ENCODE assay signal across 1 cellular context in the genomic region with DNA sequence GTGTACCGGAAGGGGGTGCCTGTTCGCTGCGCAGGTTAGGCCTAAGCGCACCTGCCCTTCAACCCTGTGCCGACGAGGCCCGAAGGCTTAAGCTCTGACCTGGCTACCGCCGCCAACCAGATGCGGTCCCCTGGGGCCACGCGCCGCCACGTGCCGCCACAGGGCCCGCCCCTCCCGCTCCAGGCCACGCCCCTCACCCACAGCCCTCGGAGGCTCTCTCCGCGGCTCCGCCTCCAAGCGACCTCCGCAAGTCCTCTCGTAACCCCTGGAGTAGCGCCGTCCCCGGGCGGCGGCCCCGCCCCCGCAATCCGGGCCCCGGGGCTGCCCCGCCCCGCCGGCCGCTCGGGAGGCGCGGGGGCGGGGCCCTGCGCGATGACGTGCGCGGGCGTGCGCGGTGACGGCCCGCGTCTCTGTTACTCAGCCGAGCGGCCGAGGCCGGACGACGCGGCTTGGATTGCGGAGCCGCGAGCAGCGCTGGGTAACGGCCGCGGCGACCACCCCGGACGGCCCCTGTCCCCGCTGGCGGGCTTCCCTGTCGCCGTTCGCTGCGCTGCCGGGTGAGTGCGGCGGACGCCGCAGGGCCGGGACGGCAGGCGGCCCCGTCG.
TF ChIP-seq lines count a peak whose summit lies in the region.

A gene (plus strand): TSS at position 413 of the 605 bp plus-strand sequence. CDS start 94,984 bp downstream, outside the sequence.

TF ChIP-seq in HepG2, 621 proteins besides CTCF, POLR2A, EP300 and RAD21 (continued from another document and continues in another):
- TF ChIP-seq, protein P1, sequence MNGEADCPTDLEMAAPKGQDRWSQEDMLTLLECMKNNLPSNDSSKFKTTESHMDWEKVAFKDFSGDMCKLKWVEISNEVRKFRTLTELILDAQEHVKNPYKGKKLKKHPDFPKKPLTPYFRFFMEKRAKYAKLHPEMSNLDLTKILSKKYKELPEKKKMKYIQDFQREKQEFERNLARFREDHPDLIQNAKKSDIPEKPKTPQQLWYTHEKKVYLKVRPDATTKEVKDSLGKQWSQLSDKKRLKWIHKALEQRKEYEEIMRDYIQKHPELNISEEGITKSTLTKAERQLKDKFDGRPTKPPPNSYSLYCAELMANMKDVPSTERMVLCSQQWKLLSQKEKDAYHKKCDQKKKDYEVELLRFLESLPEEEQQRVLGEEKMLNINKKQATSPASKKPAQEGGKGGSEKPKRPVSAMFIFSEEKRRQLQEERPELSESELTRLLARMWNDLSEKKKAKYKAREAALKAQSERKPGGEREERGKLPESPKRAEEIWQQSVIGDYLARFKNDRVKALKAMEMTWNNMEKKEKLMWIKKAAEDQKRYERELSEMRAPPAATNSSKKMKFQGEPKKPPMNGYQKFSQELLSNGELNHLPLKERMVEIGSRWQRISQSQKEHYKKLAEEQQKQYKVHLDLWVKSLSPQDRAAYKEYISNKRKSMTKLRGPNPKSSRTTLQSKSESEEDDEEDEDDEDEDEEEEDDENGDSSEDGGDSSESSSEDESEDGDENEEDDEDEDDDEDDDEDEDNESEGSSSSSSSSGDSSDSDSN (CRISPR knock-in tag; IDR thresholded peaks at IDR 0.05): peak; percentile 61
- TF ChIP-seq NFIC (IDR thresholded peaks at IDR 0.05; ENCODE audit: low read length) (no peak), KLF6 (CRISPR knock-in tag; IDR thresholded peaks at IDR 0.05) (peak; percentile 75; the same call in 1 of the 2 replicates), ZNF124 (CRISPR knock-in tag; IDR thresholded peaks at IDR 0.05) (no peak), ZNF333 (CRISPR knock-in tag; IDR thresholded peaks at IDR 0.05; ENCODE audit: borderline replicate concordance) (0 out of 2 replicates have a peak, but pooled peaks have one; percentile 29), YEATS2 (CRISPR knock-in tag; IDR thresholded peaks at IDR 0.05; ENCODE audit: borderline replicate concordance) (0 out of 2 replicates have a peak, but pooled peaks have one; percentile 62), TSC22D2 (CRISPR knock-in tag; IDR thresholded peaks at IDR 0.05; ENCODE audit: borderline replicate concordance) (0 out of 2 replicates have a peak, but pooled peaks have one; percentile 53), PHF5A (CRISPR knock-in tag; IDR thresholded peaks at IDR 0.05; ENCODE audit: low read depth, unreplicated experiment) (no peak), ZIK1 (CRISPR knock-in tag; IDR thresholded peaks at IDR 0.05; ENCODE audit: borderline replicate concordance, low read depth) (peak; percentile 95), CREM (IDR thresholded peaks at IDR 0.05) (no peak), CREM (CRISPR knock-in tag; IDR thresholded peaks at IDR 0.05) (no peak), HNRNPL (IDR thresholded peaks at IDR 0.05; ENCODE audit: low read depth, low read length) (no peak), SUZ12 (IDR thresholded peaks at IDR 0.05; ENCODE audit: low read depth, low read length) (no peak), SMC3 (IDR thresholded peaks at IDR 0.05; ENCODE audit: low read length) (no peak), ZSCAN25 (CRISPR knock-in tag; IDR thresholded peaks at IDR 0.05) (no peak), ZFP90 (CRISPR knock-in tag; IDR thresholded peaks at IDR 0.05; ENCODE audit: borderline replicate concordance) (peak; percentile 65; the same call in 1 of the 2 replicates), ARNT2 (CRISPR knock-in tag; IDR thresholded peaks at IDR 0.05; ENCODE audit: low read depth) (peak; percentile 90), EZH2 (conservative IDR thresholded peaks at IDR 0.05; ENCODE audit: low read depth, low read length) (no peak), ZNF382 (CRISPR knock-in tag; IDR thresholded peaks at IDR 0.05; ENCODE audit: borderline replicate concordance) (no peak), ZNF773 (CRISPR knock-in tag; IDR thresholded peaks at IDR 0.05; ENCODE audit: borderline replicate concordance) (peak; percentile 61; the same call in 1 of the 2 replicates), NFYB (CRISPR knock-in tag; IDR thresholded peaks at IDR 0.05) (peak; percentile 55; the same call in 1 of the 2 replicates), NCOA5 (CRISPR knock-in tag; IDR thresholded peaks at IDR 0.05) (no peak), MYNN (CRISPR knock-in tag; IDR thresholded peaks at IDR 0.05; ENCODE audit: low read depth) (no peak), ZMAT3 (CRISPR knock-in tag; conservative IDR thresholded peaks at IDR 0.05) (peak; percentile 53; the same call in 1 of the 2 replicates)
- TF ChIP-seq, protein P2, sequence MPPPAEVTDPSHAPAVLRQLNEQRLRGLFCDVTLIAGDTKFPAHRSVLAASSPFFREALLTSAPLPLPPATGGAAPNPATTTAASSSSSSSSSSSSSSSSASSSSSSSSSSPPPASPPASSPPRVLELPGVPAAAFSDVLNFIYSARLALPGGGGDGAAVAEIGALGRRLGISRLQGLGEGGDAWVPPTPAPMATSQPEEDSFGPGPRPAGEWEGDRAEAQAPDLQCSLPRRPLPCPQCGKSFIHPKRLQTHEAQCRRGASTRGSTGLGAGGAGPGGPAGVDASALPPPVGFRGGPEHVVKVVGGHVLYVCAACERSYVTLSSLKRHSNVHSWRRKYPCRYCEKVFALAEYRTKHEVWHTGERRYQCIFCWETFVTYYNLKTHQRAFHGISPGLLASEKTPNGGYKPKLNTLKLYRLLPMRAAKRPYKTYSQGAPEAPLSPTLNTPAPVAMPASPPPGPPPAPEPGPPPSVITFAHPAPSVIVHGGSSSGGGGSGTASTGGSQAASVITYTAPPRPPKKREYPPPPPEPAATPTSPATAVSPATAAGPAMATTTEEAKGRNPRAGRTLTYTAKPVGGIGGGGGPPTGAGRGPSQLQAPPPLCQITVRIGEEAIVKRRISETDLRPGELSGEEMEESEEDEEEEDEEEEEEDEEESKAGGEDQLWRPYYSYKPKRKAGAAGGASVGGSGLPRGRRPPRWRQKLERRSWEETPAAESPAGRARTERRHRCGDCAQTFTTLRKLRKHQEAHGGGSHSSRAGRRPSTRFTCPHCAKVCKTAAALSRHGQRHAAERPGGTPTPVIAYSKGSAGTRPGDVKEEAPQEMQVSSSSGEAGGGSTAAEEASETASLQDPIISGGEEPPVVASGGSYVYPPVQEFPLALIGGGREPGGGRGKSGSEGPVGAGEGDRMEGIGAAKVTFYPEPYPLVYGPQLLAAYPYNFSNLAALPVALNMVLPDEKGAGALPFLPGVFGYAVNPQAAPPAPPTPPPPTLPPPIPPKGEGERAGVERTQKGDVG (CRISPR knock-in tag; IDR thresholded peaks at IDR 0.05; ENCODE audit: borderline replicate concordance): peak; percentile 83; the same call in 1 of the 2 replicates
- TF ChIP-seq, protein P3, sequence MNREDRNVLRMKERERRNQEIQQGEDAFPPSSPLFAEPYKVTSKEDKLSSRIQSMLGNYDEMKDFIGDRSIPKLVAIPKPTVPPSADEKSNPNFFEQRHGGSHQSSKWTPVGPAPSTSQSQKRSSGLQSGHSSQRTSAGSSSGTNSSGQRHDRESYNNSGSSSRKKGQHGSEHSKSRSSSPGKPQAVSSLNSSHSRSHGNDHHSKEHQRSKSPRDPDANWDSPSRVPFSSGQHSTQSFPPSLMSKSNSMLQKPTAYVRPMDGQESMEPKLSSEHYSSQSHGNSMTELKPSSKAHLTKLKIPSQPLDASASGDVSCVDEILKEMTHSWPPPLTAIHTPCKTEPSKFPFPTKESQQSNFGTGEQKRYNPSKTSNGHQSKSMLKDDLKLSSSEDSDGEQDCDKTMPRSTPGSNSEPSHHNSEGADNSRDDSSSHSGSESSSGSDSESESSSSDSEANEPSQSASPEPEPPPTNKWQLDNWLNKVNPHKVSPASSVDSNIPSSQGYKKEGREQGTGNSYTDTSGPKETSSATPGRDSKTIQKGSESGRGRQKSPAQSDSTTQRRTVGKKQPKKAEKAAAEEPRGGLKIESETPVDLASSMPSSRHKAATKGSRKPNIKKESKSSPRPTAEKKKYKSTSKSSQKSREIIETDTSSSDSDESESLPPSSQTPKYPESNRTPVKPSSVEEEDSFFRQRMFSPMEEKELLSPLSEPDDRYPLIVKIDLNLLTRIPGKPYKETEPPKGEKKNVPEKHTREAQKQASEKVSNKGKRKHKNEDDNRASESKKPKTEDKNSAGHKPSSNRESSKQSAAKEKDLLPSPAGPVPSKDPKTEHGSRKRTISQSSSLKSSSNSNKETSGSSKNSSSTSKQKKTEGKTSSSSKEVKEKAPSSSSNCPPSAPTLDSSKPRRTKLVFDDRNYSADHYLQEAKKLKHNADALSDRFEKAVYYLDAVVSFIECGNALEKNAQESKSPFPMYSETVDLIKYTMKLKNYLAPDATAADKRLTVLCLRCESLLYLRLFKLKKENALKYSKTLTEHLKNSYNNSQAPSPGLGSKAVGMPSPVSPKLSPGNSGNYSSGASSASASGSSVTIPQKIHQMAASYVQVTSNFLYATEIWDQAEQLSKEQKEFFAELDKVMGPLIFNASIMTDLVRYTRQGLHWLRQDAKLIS (CRISPR knock-in tag; IDR thresholded peaks at IDR 0.05): no peak
- TF ChIP-seq, protein P4, sequence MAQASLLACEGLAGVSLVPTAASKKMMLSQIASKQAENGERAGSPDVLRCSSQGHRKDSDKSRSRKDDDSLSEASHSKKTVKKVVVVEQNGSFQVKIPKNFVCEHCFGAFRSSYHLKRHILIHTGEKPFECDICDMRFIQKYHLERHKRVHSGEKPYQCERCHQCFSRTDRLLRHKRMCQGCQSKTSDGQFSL (CRISPR knock-in tag; IDR thresholded peaks at IDR 0.05): 0 out of 2 replicates have a peak, but pooled peaks have one; percentile 50
- TF ChIP-seq, protein P5, sequence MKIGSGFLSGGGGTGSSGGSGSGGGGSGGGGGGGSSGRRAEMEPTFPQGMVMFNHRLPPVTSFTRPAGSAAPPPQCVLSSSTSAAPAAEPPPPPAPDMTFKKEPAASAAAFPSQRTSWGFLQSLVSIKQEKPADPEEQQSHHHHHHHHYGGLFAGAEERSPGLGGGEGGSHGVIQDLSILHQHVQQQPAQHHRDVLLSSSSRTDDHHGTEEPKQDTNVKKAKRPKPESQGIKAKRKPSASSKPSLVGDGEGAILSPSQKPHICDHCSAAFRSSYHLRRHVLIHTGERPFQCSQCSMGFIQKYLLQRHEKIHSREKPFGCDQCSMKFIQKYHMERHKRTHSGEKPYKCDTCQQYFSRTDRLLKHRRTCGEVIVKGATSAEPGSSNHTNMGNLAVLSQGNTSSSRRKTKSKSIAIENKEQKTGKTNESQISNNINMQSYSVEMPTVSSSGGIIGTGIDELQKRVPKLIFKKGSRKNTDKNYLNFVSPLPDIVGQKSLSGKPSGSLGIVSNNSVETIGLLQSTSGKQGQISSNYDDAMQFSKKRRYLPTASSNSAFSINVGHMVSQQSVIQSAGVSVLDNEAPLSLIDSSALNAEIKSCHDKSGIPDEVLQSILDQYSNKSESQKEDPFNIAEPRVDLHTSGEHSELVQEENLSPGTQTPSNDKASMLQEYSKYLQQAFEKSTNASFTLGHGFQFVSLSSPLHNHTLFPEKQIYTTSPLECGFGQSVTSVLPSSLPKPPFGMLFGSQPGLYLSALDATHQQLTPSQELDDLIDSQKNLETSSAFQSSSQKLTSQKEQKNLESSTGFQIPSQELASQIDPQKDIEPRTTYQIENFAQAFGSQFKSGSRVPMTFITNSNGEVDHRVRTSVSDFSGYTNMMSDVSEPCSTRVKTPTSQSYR (CRISPR knock-in tag; IDR thresholded peaks at IDR 0.05; ENCODE audit: borderline replicate concordance): 0 out of 2 replicates have a peak, but pooled peaks have one; percentile 11
- TF ChIP-seq, protein P6, sequence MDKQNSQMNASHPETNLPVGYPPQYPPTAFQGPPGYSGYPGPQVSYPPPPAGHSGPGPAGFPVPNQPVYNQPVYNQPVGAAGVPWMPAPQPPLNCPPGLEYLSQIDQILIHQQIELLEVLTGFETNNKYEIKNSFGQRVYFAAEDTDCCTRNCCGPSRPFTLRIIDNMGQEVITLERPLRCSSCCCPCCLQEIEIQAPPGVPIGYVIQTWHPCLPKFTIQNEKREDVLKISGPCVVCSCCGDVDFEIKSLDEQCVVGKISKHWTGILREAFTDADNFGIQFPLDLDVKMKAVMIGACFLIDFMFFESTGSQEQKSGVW (CRISPR knock-in tag; IDR thresholded peaks at IDR 0.05; ENCODE audit: borderline replicate concordance): no peak
- TF ChIP-seq, protein P7, sequence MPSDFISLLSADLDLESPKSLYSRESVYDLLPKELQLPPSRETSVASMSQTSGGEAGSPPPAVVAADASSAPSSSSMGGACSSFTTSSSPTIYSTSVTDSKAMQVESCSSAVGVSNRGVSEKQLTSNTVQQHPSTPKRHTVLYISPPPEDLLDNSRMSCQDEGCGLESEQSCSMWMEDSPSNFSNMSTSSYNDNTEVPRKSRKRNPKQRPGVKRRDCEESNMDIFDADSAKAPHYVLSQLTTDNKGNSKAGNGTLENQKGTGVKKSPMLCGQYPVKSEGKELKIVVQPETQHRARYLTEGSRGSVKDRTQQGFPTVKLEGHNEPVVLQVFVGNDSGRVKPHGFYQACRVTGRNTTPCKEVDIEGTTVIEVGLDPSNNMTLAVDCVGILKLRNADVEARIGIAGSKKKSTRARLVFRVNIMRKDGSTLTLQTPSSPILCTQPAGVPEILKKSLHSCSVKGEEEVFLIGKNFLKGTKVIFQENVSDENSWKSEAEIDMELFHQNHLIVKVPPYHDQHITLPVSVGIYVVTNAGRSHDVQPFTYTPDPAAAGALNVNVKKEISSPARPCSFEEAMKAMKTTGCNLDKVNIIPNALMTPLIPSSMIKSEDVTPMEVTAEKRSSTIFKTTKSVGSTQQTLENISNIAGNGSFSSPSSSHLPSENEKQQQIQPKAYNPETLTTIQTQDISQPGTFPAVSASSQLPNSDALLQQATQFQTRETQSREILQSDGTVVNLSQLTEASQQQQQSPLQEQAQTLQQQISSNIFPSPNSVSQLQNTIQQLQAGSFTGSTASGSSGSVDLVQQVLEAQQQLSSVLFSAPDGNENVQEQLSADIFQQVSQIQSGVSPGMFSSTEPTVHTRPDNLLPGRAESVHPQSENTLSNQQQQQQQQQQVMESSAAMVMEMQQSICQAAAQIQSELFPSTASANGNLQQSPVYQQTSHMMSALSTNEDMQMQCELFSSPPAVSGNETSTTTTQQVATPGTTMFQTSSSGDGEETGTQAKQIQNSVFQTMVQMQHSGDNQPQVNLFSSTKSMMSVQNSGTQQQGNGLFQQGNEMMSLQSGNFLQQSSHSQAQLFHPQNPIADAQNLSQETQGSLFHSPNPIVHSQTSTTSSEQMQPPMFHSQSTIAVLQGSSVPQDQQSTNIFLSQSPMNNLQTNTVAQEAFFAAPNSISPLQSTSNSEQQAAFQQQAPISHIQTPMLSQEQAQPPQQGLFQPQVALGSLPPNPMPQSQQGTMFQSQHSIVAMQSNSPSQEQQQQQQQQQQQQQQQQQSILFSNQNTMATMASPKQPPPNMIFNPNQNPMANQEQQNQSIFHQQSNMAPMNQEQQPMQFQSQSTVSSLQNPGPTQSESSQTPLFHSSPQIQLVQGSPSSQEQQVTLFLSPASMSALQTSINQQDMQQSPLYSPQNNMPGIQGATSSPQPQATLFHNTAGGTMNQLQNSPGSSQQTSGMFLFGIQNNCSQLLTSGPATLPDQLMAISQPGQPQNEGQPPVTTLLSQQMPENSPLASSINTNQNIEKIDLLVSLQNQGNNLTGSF (CRISPR knock-in tag; IDR thresholded peaks at IDR 0.05): peak; percentile 90; the same call in 1 of the 2 replicates
- TF ChIP-seq, protein P8, sequence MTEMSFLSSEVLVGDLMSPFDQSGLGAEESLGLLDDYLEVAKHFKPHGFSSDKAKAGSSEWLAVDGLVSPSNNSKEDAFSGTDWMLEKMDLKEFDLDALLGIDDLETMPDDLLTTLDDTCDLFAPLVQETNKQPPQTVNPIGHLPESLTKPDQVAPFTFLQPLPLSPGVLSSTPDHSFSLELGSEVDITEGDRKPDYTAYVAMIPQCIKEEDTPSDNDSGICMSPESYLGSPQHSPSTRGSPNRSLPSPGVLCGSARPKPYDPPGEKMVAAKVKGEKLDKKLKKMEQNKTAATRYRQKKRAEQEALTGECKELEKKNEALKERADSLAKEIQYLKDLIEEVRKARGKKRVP (CRISPR knock-in tag; IDR thresholded peaks at IDR 0.05): peak in 1 of 2 experiments; percentile 60; a peak in 1 of 4 replicates
- TF ChIP-seq, protein P9, sequence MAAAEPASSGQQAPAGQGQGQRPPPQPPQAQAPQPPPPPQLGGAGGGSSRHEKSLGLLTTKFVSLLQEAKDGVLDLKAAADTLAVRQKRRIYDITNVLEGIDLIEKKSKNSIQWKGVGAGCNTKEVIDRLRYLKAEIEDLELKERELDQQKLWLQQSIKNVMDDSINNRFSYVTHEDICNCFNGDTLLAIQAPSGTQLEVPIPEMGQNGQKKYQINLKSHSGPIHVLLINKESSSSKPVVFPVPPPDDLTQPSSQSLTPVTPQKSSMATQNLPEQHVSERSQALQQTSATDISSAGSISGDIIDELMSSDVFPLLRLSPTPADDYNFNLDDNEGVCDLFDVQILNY (CRISPR knock-in tag; conservative IDR thresholded peaks at IDR 0.05): no peak
